6 cellular contexts compared by ENCODE assay signal in the genomic region with DNA sequence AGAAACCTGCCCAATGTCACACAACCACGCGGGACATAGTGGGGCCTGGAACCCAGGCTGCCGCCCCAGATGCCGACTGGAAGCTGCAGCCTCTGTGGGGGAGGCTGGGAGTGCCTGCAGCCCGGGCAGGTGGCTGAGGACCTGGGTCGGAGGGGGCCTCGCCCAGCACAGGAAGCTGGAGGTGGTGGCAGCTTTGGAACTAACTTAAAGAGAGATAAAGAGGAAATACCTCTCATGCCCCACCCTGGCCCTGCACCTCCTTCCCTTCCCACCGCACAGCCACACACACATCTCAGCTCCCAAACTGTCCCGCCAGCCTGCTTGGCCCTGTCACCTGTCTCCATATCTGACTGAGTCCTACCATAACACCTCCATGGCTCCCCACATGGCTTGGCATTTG. TPM values are rescaled to one million over a fixed set of nuclear protein-coding genes. Genes with fewer than 3 reads are reported as not detected.
DNase-seq lines count a peak whose midpoint lies in the region; ATAC-seq, FAIRE-seq and TF ChIP-seq lines count a peak whose summit lies in the region.
"Not testable (repeated sequence)": the region's sequence is repeated elsewhere in the genome, so short reads cannot be mapped to it uniquely, and the experiment has no call there.

No MANE protein-coding gene starts in this region.

- not testable (repeated sequence) for TF ChIP-seq CTCF in CD8-positive, alpha-beta T cell (IDR thresholded peaks at IDR 0.05); SU-DHL-6 (IDR thresholded peaks at IDR 0.05; ENCODE audit: insufficient read depth, low read length, poor library complexity, severe bottlenecking); activated CD8-positive, alpha-beta T cell treated with anti-CD3 and anti-CD28 coated beads for 36 hours (IDR thresholded peaks at IDR 0.05)

- not testable (repeated sequence) for H3F3A ChIP-seq in SU-DHL-6 (ENCODE audit: insufficient read depth)

- not testable (repeated sequence) for H3K36me3 ChIP-seq in CD8-positive, alpha-beta T cell (ENCODE audit: insufficient read depth, low read length); SU-DHL-6 (ENCODE audit: low read length)

- not testable (repeated sequence) for H4K20me1 ChIP-seq in SU-DHL-6 (ENCODE audit: low read depth, low read length)

- H3K4me1 ChIP-seq in CD8-positive, alpha-beta T cell (ENCODE audit: insufficient read depth, low read length) = not testable (repeated sequence)

- H3K36me3 Mint-ChIP-seq in CD8-positive, alpha-beta T cell; activated CD8-positive, alpha-beta T cell treated with anti-CD3 and anti-CD28 coated beads for 36 hours (ENCODE audit: low read depth); activated naive CD8-positive, alpha-beta T cell treated with anti-CD3 and anti-CD28 coated beads, Interleukin-2, amount 50 U/mL, for 24 hours (ENCODE audit: low read depth); naive B cell: not testable (repeated sequence)

- H3K9me3 ChIP-seq in CD8-positive, alpha-beta T cell (ENCODE audit: low read length); SU-DHL-6 (ENCODE audit: insufficient read depth, low read length): not testable (repeated sequence)

- not testable (repeated sequence) for DNase-seq in CD8-positive, alpha-beta T cell; GM18507 (ENCODE audit: extremely low spot score, insufficient read length, low read depth); activated CD8-positive, alpha-beta T cell treated with anti-CD3 and anti-CD28 coated beads for 36 hours; activated naive CD8-positive, alpha-beta T cell treated with anti-CD3 and anti-CD28 coated beads, Interleukin-2, amount 50 U/mL, for 24 hours; naive B cell

- not testable (repeated sequence) for H3K27ac ChIP-seq in CD8-positive, alpha-beta T cell (ENCODE audit: low read depth, low read length)
- H3K27ac ChIP-seq in SU-DHL-6 (ENCODE audit: low read depth, low read length) = peak overlapping the region; percentile 83

- not testable (repeated sequence) for H3K9ac ChIP-seq in SU-DHL-6 (ENCODE audit: low read length)

- intact Hi-C loops in CD8-positive, alpha-beta T cell (cut with DNase I, micrococcal nuclease); activated CD8-positive, alpha-beta T cell treated with anti-CD3 and anti-CD28 coated beads for 36 hours (cut with micrococcal nuclease): not testable (repeated sequence)

- H3K9me3 Mint-ChIP-seq in CD8-positive, alpha-beta T cell; activated CD8-positive, alpha-beta T cell treated with anti-CD3 and anti-CD28 coated beads for 36 hours; activated naive CD8-positive, alpha-beta T cell treated with anti-CD3 and anti-CD28 coated beads, Interleukin-2, amount 50 U/mL, for 24 hours; naive B cell: not testable (repeated sequence)

- H3K27ac Mint-ChIP-seq in CD8-positive, alpha-beta T cell; activated CD8-positive, alpha-beta T cell treated with anti-CD3 and anti-CD28 coated beads for 36 hours; naive B cell: not testable (repeated sequence)
- H3K27ac Mint-ChIP-seq in activated naive CD8-positive, alpha-beta T cell treated with anti-CD3 and anti-CD28 coated beads, Interleukin-2, amount 50 U/mL, for 24 hours = peak overlapping the region; percentile 60

- H3K4me3 ChIP-seq in CD8-positive, alpha-beta T cell (ENCODE audit: low read depth, low read length); SU-DHL-6 (ENCODE audit: insufficient read depth, low read length, poor library complexity, severe bottlenecking): not testable (repeated sequence)

- POLR2A ChIA-PET in CD8-positive, alpha-beta T cell (lab: Charles Lee); activated CD8-positive, alpha-beta T cell treated with anti-CD3 and anti-CD28 coated beads for 36 hours (lab: Charles Lee): not testable (repeated sequence)

- H2AFZ ChIP-seq in SU-DHL-6 (ENCODE audit: low read depth, low read length, severe bottlenecking) = not testable (repeated sequence)

- ATAC-seq in CD8-positive, alpha-beta T cell = peak; percentile 30
- peak; percentile 22 for ATAC-seq in activated CD8-positive, alpha-beta T cell treated with anti-CD3 and anti-CD28 coated beads for 36 hours
- not testable (repeated sequence) for ATAC-seq in activated naive CD8-positive, alpha-beta T cell treated with anti-CD3 and anti-CD28 coated beads, Interleukin-2, amount 50 U/mL, for 24 hours
- ATAC-seq in naive B cell (ENCODE audit: low read depth in 2 of 2) = peak; percentile 20 to 36

- H3K79me2 ChIP-seq in SU-DHL-6 (ENCODE audit: insufficient read depth, low read length) = not testable (repeated sequence)

- CTCF ChIA-PET in CD8-positive, alpha-beta T cell (lab: Charles Lee); activated CD8-positive, alpha-beta T cell treated with anti-CD3 and anti-CD28 coated beads for 36 hours (lab: Charles Lee): not testable (repeated sequence)

- H3K27me3 ChIP-seq in CD8-positive, alpha-beta T cell (ENCODE audit: insufficient read depth, low read length); SU-DHL-6 (ENCODE audit: low read length): not testable (repeated sequence)

- H3K4me2 ChIP-seq in SU-DHL-6 (ENCODE audit: low read depth, low read length, poor library complexity, severe bottlenecking) = not testable (repeated sequence)

- H3K4me3 Mint-ChIP-seq in CD8-positive, alpha-beta T cell; activated CD8-positive, alpha-beta T cell treated with anti-CD3 and anti-CD28 coated beads for 36 hours; activated naive CD8-positive, alpha-beta T cell treated with anti-CD3 and anti-CD28 coated beads, Interleukin-2, amount 50 U/mL, for 24 hours; naive B cell: not testable (repeated sequence)

- H3K4me1 Mint-ChIP-seq in CD8-positive, alpha-beta T cell (ENCODE audit: low read depth); activated CD8-positive, alpha-beta T cell treated with anti-CD3 and anti-CD28 coated beads for 36 hours (ENCODE audit: low read depth); activated naive CD8-positive, alpha-beta T cell treated with anti-CD3 and anti-CD28 coated beads, Interleukin-2, amount 50 U/mL, for 24 hours; naive B cell: not testable (repeated sequence)

- not testable (repeated sequence) for H3K27me3 Mint-ChIP-seq in CD8-positive, alpha-beta T cell (ENCODE audit: low read depth); activated CD8-positive, alpha-beta T cell treated with anti-CD3 and anti-CD28 coated beads for 36 hours; activated naive CD8-positive, alpha-beta T cell treated with anti-CD3 and anti-CD28 coated beads, Interleukin-2, amount 50 U/mL, for 24 hours; naive B cell

- FAIRE-seq in GM18507 (lab: Jason Lieb, UNC) = peak; percentile 86

- H3K9me2 ChIP-seq in SU-DHL-6 (replicated peaks; ENCODE audit: insufficient read depth, low read length) = not testable (repeated sequence)

RNA-seq across cellular contexts. Expression of a gene that starts 6.4 kb away (rescaled TPM):
- 10 to 100 TPM; 15.8 to 18.3 TPM for total RNA-seq in CD8-positive, alpha-beta T cell
- total RNA-seq in activated CD8-positive, alpha-beta T cell treated with anti-CD3 and anti-CD28 coated beads for 36 hours = 10 to 100 TPM; 11.9 to 12.2 TPM
- polyA plus RNA-seq in naive B cell (ENCODE audit: low read depth in 6 of 6) = 10 to 100 TPM; 46.2 to 90.5 (median 52.6) TPM

RNA-seq across cellular contexts. Expression of a gene that starts 35.8 kb away (rescaled TPM):
- total RNA-seq in CD8-positive, alpha-beta T cell = 1 to 10 TPM; 3.5 to 4.1 TPM
- 10 to 100 TPM; 11.9 to 12.1 TPM for total RNA-seq in activated CD8-positive, alpha-beta T cell treated with anti-CD3 and anti-CD28 coated beads for 36 hours
- polyA plus RNA-seq in naive B cell (ENCODE audit: low read depth in 6 of 6) = 1 to 10 TPM; 2.5 to 4.4 (median 2.9) TPM
